In the genomic region with DNA sequence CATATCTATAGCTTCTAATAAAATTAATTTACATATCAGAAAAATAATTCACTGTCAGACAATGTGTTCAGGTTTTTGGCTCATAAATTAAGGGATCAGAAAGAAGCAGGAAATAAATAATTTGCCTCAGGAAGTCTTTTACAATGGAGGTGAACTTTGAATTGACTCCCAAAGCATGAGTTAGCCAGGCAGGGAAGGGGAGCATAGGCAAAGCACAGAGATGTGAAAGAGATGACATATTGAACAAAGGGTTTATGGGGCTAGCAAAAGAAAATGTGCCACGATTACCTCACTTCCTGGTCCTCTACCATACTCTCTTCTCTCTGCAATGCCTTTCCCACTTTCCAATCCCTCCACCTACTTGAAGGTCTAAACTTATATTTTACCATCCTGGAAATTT, we compare ENCODE assay signal across 27 cellular contexts. TPM values are rescaled to one million over a fixed set of nuclear protein-coding genes. Genes with fewer than 3 reads are reported as not detected.
"Had no signal": no experiment of that assay in that cellular context is flagged by ENCODE, and none has a peak within 500 bp of the region (broad histone marks: within the 10 kb centered on the region; RNA-seq: fewer than 3 reads in every experiment).

No MANE protein-coding gene starts in this region.

- H3K9me3 ChIP-seq: breast epithelium had no signal

- H3K36me3 Mint-ChIP-seq: WTC11 had no signal

- DNase-seq: activated CD4-positive, alpha-beta T cell treated with anti-CD3 and anti-CD28 coated beads for 48 hours; activated CD4-positive, alpha-beta T cell treated with anti-CD3 and anti-CD28 coated beads, Interleukin-2, amount 50 U/mL, for 4 hours; activated CD4-positive, CD25-positive, alpha-beta regulatory T cell treated with anti-CD3 and anti-CD28 coated beads, Interleukin-2, amount 50 U/mL, for 72 hours; activated CD8-positive, alpha-beta memory T cell treated with anti-CD3 and anti-CD28 coated beads, Interleukin-2, amount 50 U/mL, for 48 hours; activated CD8-positive, alpha-beta T cell treated with anti-CD3 and anti-CD28 coated beads, Interleukin-2, amount 10 ng/mL, durations not matched to agents 7 days and 5 days; activated effector memory CD4-positive, alpha-beta T cell treated with Interleukin-2 at 50 U/mL for 16 hours; activated naive CD4-positive, alpha-beta T cell; activated T-cell treated with anti-CD3 and anti-CD28 coated beads, Interleukin-2, amount 50 U/mL, for 1 hour; aorta; caudate nucleus; Kasumi-1; NCI-H1048; NCI-H146; NCI-H187 treated with DMSO at 0.1 percent for 48 hours; NCI-H2081 treated with DMSO at 0.1 percent for 48 hours; NCI-H446; NCI-H524; PC-3; SHP77; T-helper 9 cell had no signal

- H3K36me3 ChIP-seq: breast epithelium had no signal

- H3K4me3 ChIP-seq: breast epithelium, SJSA1 had no signal

- H3K9me3 Mint-ChIP-seq: activated naive CD4-positive, alpha-beta T cell treated with anti-CD3 and anti-CD28 coated beads, Interleukin-2, amount 50 U/mL, for 24 hours; T-helper 1 cell treated with Interleukin-12 subunit alpha and Interleukin-12 subunit beta and Interleukin-4 antibody, amounts not matched to agents 30 μg/mL and 1 μg/mL, for 36 hours; WTC11 had no signal

- H3K27ac ChIP-seq: breast epithelium, SJSA1 had no signal

- ATAC-seq: activated CD8-positive, alpha-beta T cell treated with anti-CD3 and anti-CD28 coated beads, Interleukin-2, amount 10 ng/mL, durations not matched to agents 7 days and 5 days; PC-3; SK-N-SH treated with all-trans-retinoic acid at 6 μM for 48 hours; WTC11 had no signal

- H3K27me3 ChIP-seq: breast epithelium had no signal

- H3K27ac Mint-ChIP-seq: activated CD8-positive, alpha-beta T cell treated with anti-CD3 and anti-CD28 coated beads, Interleukin-2, amount 10 ng/mL, durations not matched to agents 7 days and 5 days; activated naive CD4-positive, alpha-beta T cell treated with anti-CD3 and anti-CD28 coated beads, Interleukin-2, amount 50 U/mL, for 24 hours; T-helper 1 cell treated with Interleukin-12 subunit alpha and Interleukin-12 subunit beta and Interleukin-4 antibody, amounts not matched to agents 30 μg/mL and 1 μg/mL, for 36 hours; WTC11 had no signal

- H3K4me3 Mint-ChIP-seq: activated CD8-positive, alpha-beta T cell treated with anti-CD3 and anti-CD28 coated beads, Interleukin-2, amount 10 ng/mL, durations not matched to agents 7 days and 5 days; activated naive CD4-positive, alpha-beta T cell treated with anti-CD3 and anti-CD28 coated beads, Interleukin-2, amount 50 U/mL, for 24 hours; T-helper 1 cell treated with Interleukin-12 subunit alpha and Interleukin-12 subunit beta and Interleukin-4 antibody, amounts not matched to agents 30 μg/mL and 1 μg/mL, for 36 hours; WTC11 had no signal

RNA-seq across cellular contexts. Expression of a gene that starts 4.0 kb away (rescaled TPM):
- total RNA-seq: PC-3 had no signal

RNA-seq across cellular contexts. Expression of a gene that starts 18.2 kb away (rescaled TPM):
- total RNA-seq: activated CD8-positive, alpha-beta T cell treated with anti-CD3 and anti-CD28 coated beads, Interleukin-2, amount 10 ng/mL, durations not matched to agents 7 days and 5 days; aorta; breast epithelium; M059J; PC-3; SJSA1; WTC11 had no signal
- polyA plus RNA-seq: aorta had no signal

RNA-seq across cellular contexts. Expression of a gene that starts 59.9 kb away (rescaled TPM):
- total RNA-seq: M059J, PC-3, WTC11 had no signal
